Comparison of ENCODE assay signal across 16 cellular contexts in the genomic region with DNA sequence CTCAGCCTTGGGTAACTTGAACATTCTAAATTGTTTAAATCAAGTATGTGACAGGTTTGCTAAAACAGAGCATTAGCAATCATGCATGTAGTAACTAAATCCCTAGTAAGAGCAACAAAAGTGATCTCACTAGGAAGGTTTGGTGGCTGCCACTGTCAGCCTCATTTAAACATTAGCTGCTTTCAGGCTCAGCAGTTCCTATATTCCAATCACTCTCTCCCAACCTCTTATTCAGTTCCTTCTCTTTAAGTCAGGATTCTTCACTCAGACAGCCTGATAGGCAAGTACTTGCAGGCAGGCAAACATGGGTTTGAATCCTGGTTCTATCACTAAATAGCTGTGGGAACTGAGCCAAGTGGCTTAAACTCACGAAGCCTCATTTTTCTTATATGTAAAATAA. TPM values are rescaled to one million over a fixed set of nuclear protein-coding genes. Genes with fewer than 3 reads are reported as not detected.
DNase-seq lines count a peak whose midpoint lies in the region; ATAC-seq, FAIRE-seq and TF ChIP-seq lines count a peak whose summit lies in the region.
"Had no signal": no experiment of that assay in that cellular context is flagged by ENCODE, and none has a peak within 500 bp of the region (broad histone marks: within the 10 kb centered on the region; RNA-seq: fewer than 3 reads in every experiment).

No MANE protein-coding gene starts in this region.

- in situ Hi-C loops in K562 (cut with MboI) (no loop called here), transverse colon (cut with MboI; ENCODE audit: low pct_ligation_motif_present in 1 of 4, low pct_unique_long_range_greater_than_20kb in 1 of 4, low sequenced_read_pairs in 3 of 4) (loop anchor here in 1 of 4 donors (10.0 kb wide), 1 partner anchor 63 kb away; no protein-coding TSS in a partner anchor), KBM-7 (cut with MboI; ENCODE audit: low pct_unique_long_range_greater_than_20kb, low sequenced_read_pairs) (no loop called here)

- no peak overlapping the region for H3K4me3 ChIP-seq in SK-N-SH (ENCODE audit: low read depth in 2 of 2, low read length in 1 of 2)
- H3K4me3 ChIP-seq in K562, result no peak overlapping the region
- H3K4me3 ChIP-seq in keratinocyte (ENCODE audit: control insufficient read depth in 2 of 3, extremely low read depth in 1 of 3, insufficient read depth in 2 of 3, low read depth in 1 of 3, low read length in 3 of 3), result no peak overlapping the region
- H3K4me3 ChIP-seq in transverse colon, result no peak overlapping the region

- H3K9me3 ChIP-seq in SK-N-SH, result no peaks in the 10 kb centered on the region
- H3K9me3 ChIP-seq in K562 (replicated peaks; ENCODE audit: control insufficient read depth, insufficient read depth, low read depth, low read length), result no peaks in the 10 kb centered on the region
- H3K9me3 ChIP-seq in keratinocyte (ENCODE audit: control insufficient read depth, low read depth, low read length), result no peaks in the 10 kb centered on the region
- no peaks in the 10 kb centered on the region for H3K9me3 ChIP-seq in transverse colon

- H3K9ac ChIP-seq in SK-N-SH (no peak overlapping the region), K562 (ENCODE audit: insufficient read depth in 1 of 2, low read depth in 2 of 2, low read length in 2 of 2) (peak overlapping the region; percentile 5 to 85; a peak in 2 of 4 replicates), keratinocyte (ENCODE audit: control insufficient read depth, extremely low read depth, insufficient read depth, low read length) (no peak overlapping the region)

- H3K27me3 ChIP-seq in SK-N-SH (ENCODE audit: insufficient read depth) (no peaks in the 10 kb centered on the region), K562 (ENCODE audit: control insufficient read depth in 2 of 2, insufficient read depth in 2 of 2, low read length in 2 of 2) (no peaks in the 10 kb centered on the region), keratinocyte (ENCODE audit: control insufficient read depth, extremely low read depth, insufficient read depth, low read length) (no peaks in the 10 kb centered on the region), transverse colon (no peaks in the 10 kb centered on the region)

- TF ChIP-seq RAD21 in SK-N-SH (IDR thresholded peaks at IDR 0.05; ENCODE audit: low read length) (no peak), K562 (CRISPR knock-in tag; conservative IDR thresholded peaks at IDR 0.05 in 1 of 2, IDR thresholded peaks at IDR 0.05 in 1 of 2) (no peak)

- H3K9me2 ChIP-seq in SK-N-SH, result no peaks in the 10 kb centered on the region

- FAIRE-seq in K562 (lab: Jason Lieb, UNC) (no peak), keratinocyte (lab: Jason Lieb, UNC) (no peak)
- FAIRE-seq: D721Med, GM12891, H54 had no signal

- H3K27ac ChIP-seq in SK-N-SH (ENCODE audit: low read depth in 2 of 2, low read length in 1 of 2) (peak overlapping the region; percentile 34 to 88; a peak in 3 of 4 replicates), K562 (ENCODE audit: extremely low read depth, low read depth, low read length) (peak overlapping the region; percentile 6; the same call in 2 of the 3 replicates), keratinocyte (ENCODE audit: control insufficient read depth, insufficient read depth, low read length) (peak overlapping the region; percentile 92), transverse colon (peak overlapping the region; percentile 34 to 99 (median 94))

- H3K36me3 ChIP-seq in SK-N-SH (replicated peaks in 1 of 2; ENCODE audit: control insufficient read depth in 1 of 2, insufficient read depth in 2 of 2, low read length in 1 of 2) (no peaks in the 10 kb centered on the region), K562 (ENCODE audit: control insufficient read depth, insufficient read depth, low read length) (peaks cover 16% of the 10 kb centered on the region), keratinocyte (ENCODE audit: control insufficient read depth in 2 of 2, extremely low read depth in 1 of 2, insufficient read depth in 2 of 2, low read length in 2 of 2) (no peaks in the 10 kb centered on the region), transverse colon (no peaks in the 10 kb centered on the region)

- no peak overlapping the region for H2AFZ ChIP-seq in SK-N-SH (ENCODE audit: low read depth)
- no peak overlapping the region for H2AFZ ChIP-seq in K562 (ENCODE audit: low read depth, low read length)
- no peak overlapping the region for H2AFZ ChIP-seq in keratinocyte (ENCODE audit: control insufficient read depth, low read length)

- dilution Hi-C loops in keratinocyte (cut with MboI; ENCODE audit: extremely low pct_ligation_motif_present, low sequenced_read_pairs), result no loop called here

- TF ChIP-seq POLR2A in K562 (conservative IDR thresholded peaks at IDR 0.05) (no peak), transverse colon (IDR thresholded peaks at IDR 0.05) (no peak)

- intact Hi-C loops in K562 (cut with micrococcal nuclease) (no loop called here), transverse colon (cut with DNase I; ENCODE audit: low total_unique reads) (no loop called here)

- ATAC-seq in SK-N-SH treated with all-trans-retinoic acid at 6 μM for 48 hours (no peak), K562 (no peak), HG03571 (IDR thresholded peaks at IDR 0.05; ENCODE audit: unreplicated experiment) (no peak)
- ATAC-seq: T-cell had no signal

- 7% methylated on average over 1 of the region's 1 CpG for WGBS in SK-N-SH (ENCODE audit: low lambda C conversion rate)
- WGBS in K562 (ENCODE audit: insufficient coverage, low coverage, missing lambda C conversion rate), result 32% methylated on average over 1 of the region's 1 CpG
- WGBS in transverse colon (ENCODE audit: low coverage in 1 of 2), 2 donors, result 0% methylated on average over 1 of the region's 1 CpG; no CpG with 5 or more reads in 1 of the 2 donors

- no TSS peak for BruUV-seq in K562 (replicated peaks; lab: Mats Ljungman, UMichigan)

- H3K79me2 ChIP-seq in SK-N-SH (ENCODE audit: insufficient read depth), result peaks cover 87% of the 10 kb centered on the region
- peaks cover 85% of the 10 kb centered on the region for H3K79me2 ChIP-seq in K562 (ENCODE audit: control insufficient read depth, insufficient read depth, low read length)
- H3K79me2 ChIP-seq in keratinocyte (ENCODE audit: control insufficient read depth, insufficient read depth, low read length), result peaks cover 66% of the 10 kb centered on the region

- H3K4me2 ChIP-seq in SK-N-SH (peak overlapping the region; percentile 89), K562 (ENCODE audit: insufficient read depth, low read length) (peak overlapping the region; percentile 94; the same call in 1 of the 2 replicates), keratinocyte (ENCODE audit: control insufficient read depth, extremely low read depth, insufficient read depth, low read depth, low read length) (peak overlapping the region; percentile 78)

- TF ChIP-seq CTCF in SK-N-SH (IDR thresholded peaks at IDR 0.05) (no peak), K562 (IDR thresholded peaks at IDR 0.05 in 2 of 3, conservative IDR thresholded peaks at IDR 0.05 in 1 of 3; ENCODE audit: insufficient read depth in 2 of 3, low read depth in 1 of 3, low read length in 3 of 3) (no peak), keratinocyte (optimal IDR thresholded peaks at IDR 0.05 in 1 of 3, IDR thresholded peaks at IDR 0.05 in 1 of 3, conservative IDR thresholded peaks at IDR 0.05 in 1 of 3; ENCODE audit: extremely low read depth in 1 of 3, insufficient read depth in 2 of 3, low read length in 3 of 3) (no peak), transverse colon (IDR thresholded peaks at IDR 0.05) (no peak)

- no peak for DNase-seq in SK-N-SH
- no peak for DNase-seq in K562 (ENCODE audit: extremely low read depth in 1 of 4, low spot score in 3 of 4)
- no peak for DNase-seq in keratinocyte (ENCODE audit: low read depth, low spot score)
- no peak for DNase-seq in transverse colon
- no peak for DNase-seq in NCI-H146 treated with DMSO at 0.1 percent for 48 hours (lab: John Stamatoyannopoulos, UW; ENCODE audit: unreplicated experiment)
- DNase-seq in KBM-7, result no peak
- DNase-seq: ACHN; activated CD4-positive, alpha-beta T cell treated with anti-CD3 and anti-CD28 coated beads for 48 hours; immature natural killer cell; NCI-H2029 treated with DMSO at 0.1 percent for 48 hours; T-cell had no signal

- peaks cover 14 to 53% of the 10 kb centered on the region in 2 experiments; a peak in 3 of 4 replicates for H3K4me1 ChIP-seq in SK-N-SH (ENCODE audit: control insufficient read depth in 1 of 2, insufficient read depth in 2 of 2, low read depth in 1 of 2, low read length in 1 of 2)
- H3K4me1 ChIP-seq in K562 (replicated peaks in 1 of 2; ENCODE audit: control insufficient read depth in 2 of 2, insufficient read depth in 2 of 2, low read length in 2 of 2), result peaks cover 22 to 69% of the 10 kb centered on the region in 2 experiments
- peaks cover 25% of the 10 kb centered on the region for H3K4me1 ChIP-seq in keratinocyte (ENCODE audit: control insufficient read depth, extremely low read depth, insufficient read depth, low read length)
- H3K4me1 ChIP-seq in transverse colon, result peaks cover 20 to 66% (median 31%) of the 10 kb centered on the region in 4 donors

- CTCF ChIA-PET in SK-N-SH (lab: Yijun Ruan, JAX) (interaction anchor here (0.9 to 22.5 kb wide), 6 partner anchors 11 to 740 kb away, joined by 3 to 642 read pairs (median 14); no protein-coding TSS in a partner anchor), K562 (lab: Yijun Ruan, JAX; ENCODE audit: low intra/inter-chr PET ratio) (no interaction called here)

- no peaks in the 10 kb centered on the region; the same call in 1 of the 2 replicates for H4K20me1 ChIP-seq in SK-N-SH (ENCODE audit: insufficient read depth)
- no peaks in the 10 kb centered on the region for H4K20me1 ChIP-seq in K562 (replicated peaks; ENCODE audit: control insufficient read depth, insufficient read depth, low read length)
- peaks cover 3% of the 10 kb centered on the region for H4K20me1 ChIP-seq in keratinocyte (ENCODE audit: control insufficient read depth, extremely low read depth, insufficient read depth, low read length)

- POLR2A ChIA-PET in SK-N-SH (lab: Yijun Ruan, JAX) (no interaction called here), K562 (lab: Yijun Ruan, JAX) (interaction anchor here (1.0 to 2.8 kb wide), 5 partner anchors 9 to 35 kb away, joined by 3 to 14 read pairs (median 5); no protein-coding TSS in a partner anchor)

- peaks cover 22% of the 10 kb centered on the region for H3F3A ChIP-seq in SK-N-SH (replicated peaks; ENCODE audit: insufficient read depth)

- H3K9me1 ChIP-seq in K562 (ENCODE audit: control insufficient read depth, insufficient read depth, low read length) (peaks cover 5% of the 10 kb centered on the region), keratinocyte (ENCODE audit: control insufficient read depth, extremely low read depth, insufficient read depth, low read length) (no peaks in the 10 kb centered on the region)

- TF ChIP-seq EP300 in SK-N-SH (IDR thresholded peaks at IDR 0.05; ENCODE audit: borderline replicate concordance in 1 of 2, low read depth in 1 of 2, low read length in 1 of 2) (no peak), K562 (IDR thresholded peaks at IDR 0.05; ENCODE audit: low read length) (no peak), transverse colon (IDR thresholded peaks at IDR 0.05; ENCODE audit: low read depth) (no peak)

RNA-seq across cellular contexts. Expression of a gene that starts 3.6 kb away (rescaled TPM):
- polyA plus RNA-seq in SK-N-SH (2012; rRNA removed), result 22.9 and 23.5 TPM in 2 replicates
- 22.5 and 24.7 TPM in 2 replicates for polyA plus RNA-seq in SK-N-SH (2012; cell fraction: cytosol; rRNA removed)
- 14.7 and 18.0 TPM in 2 replicates for polyA plus RNA-seq in SK-N-SH (2012; cell fraction: nucleus; rRNA removed)
- 58.2 and 65.5 TPM in 2 replicates for total RNA-seq in K562 (2011; cell fraction: chromatin; rRNA removed; ENCODE audit: low replicate concordance)
- 39.9 and 41.2 TPM in 2 replicates for total RNA-seq in K562 (2011; cell fraction: nucleolus; rRNA removed)
- total RNA-seq in K562 (2011; cell fraction: nucleoplasm; rRNA removed), result 52.9 and 82.7 TPM in 2 replicates
- total RNA-seq in K562 (2014; rRNA removed), result 10.2 and 19.6 TPM in 2 replicates
- 13.8 and 15.2 TPM in 2 replicates for total RNA-seq in K562 (2014; rRNA removed; fragmentation: Illumina TruSeq; extraction: Trizol)
- 16.0 and 17.5 TPM in 2 replicates for total RNA-seq in K562 (2015; rRNA removed; fragmentation: Illumina TruSeq; extraction: Trizol)
- 44.7 and 45.6 TPM in 2 replicates for total RNA-seq in K562 (2021)
- polyA plus RNA-seq in K562 (2011; rRNA removed), result 17.1 and 37.9 TPM in 2 replicates
- polyA plus RNA-seq in K562 (2011; cell fraction: cytosol; rRNA removed), result 15.4 and 27.7 TPM in 2 replicates
- 24.4 and 31.2 TPM in 2 replicates for polyA plus RNA-seq in K562 (2011; cell fraction: nucleus; rRNA removed)
- 20.5 and 29.6 TPM in 2 replicates for polyA plus RNA-seq in K562 (2012)
- polyA plus RNA-seq in K562 (2014; fragmentation: Illumina TruSeq; extraction: Trizol), result 26.9 and 27.4 TPM in 2 replicates
- 1 to 10 TPM; 7.1 to 8.8 TPM for polyA plus RNA-seq in K562 (2014; fragmentation: Nextera tagmentation; extraction: Ambion mirVana)
- 15.8 and 18.7 TPM in 2 replicates for polyA plus RNA-seq in K562 (2014; rRNA removed)
- polyA minus RNA-seq in K562 (2011; rRNA and poly(A)+ RNA removed), result 30.2 and 46.2 TPM in 2 replicates
- 19.4 and 34.7 TPM in 2 replicates for polyA minus RNA-seq in K562 (2011; cell fraction: cytosol; rRNA and poly(A)+ RNA removed)
- polyA minus RNA-seq in K562 (2011; cell fraction: nucleus; rRNA and poly(A)+ RNA removed), result 24.1 and 55.8 TPM in 2 replicates
- 8.6 to 15.9 TPM (median 12.8 TPM) in 3 replicates for polyA plus RNA-seq in keratinocyte
- polyA plus RNA-seq in keratinocyte (2011; ENCODE audit: low read depth), result 3.7 TPM
- 8.2 and 11.6 TPM in 2 replicates for polyA plus RNA-seq in keratinocyte (2011; cell fraction: cytosol; rRNA removed)
- 28.8 and 29.1 TPM in 2 replicates for polyA plus RNA-seq in keratinocyte (2011; cell fraction: nucleus; rRNA removed)
- 6.9 and 13.8 TPM in 2 replicates for polyA plus RNA-seq in keratinocyte (2012; ENCODE audit: low replicate concordance)
- polyA minus RNA-seq in keratinocyte, result 18.3 to 36.5 TPM (median 21.4 TPM) in 3 replicates
- polyA minus RNA-seq in keratinocyte (2011; cell fraction: cytosol; rRNA and poly(A)+ RNA removed), result 17.1 TPM
- polyA minus RNA-seq in keratinocyte (2011; cell fraction: nucleus; rRNA and poly(A)+ RNA removed), result 40.2 and 45.5 TPM in 2 replicates
- total RNA-seq in transverse colon, result 10 to 100 TPM; 16.4 to 37.0 (median 19.9) TPM

Comparison
In these comparisons a context has a peak if more than half of its experiments do, and no peak if none do; other contexts are left out.
1. H3K27ac ChIP-seq: peak in every context shown above with its lines; median percentile 94 in transverse colon; 92 in keratinocyte; 61 in SK-N-SH; 6 in K562.
2. H3K9ac ChIP-seq: peak in K562 (2 of 2); none in SK-N-SH (single experiment) and keratinocyte (single experiment).
3. Peak in every context shown above with its lines, with median percentiles within 50 percentile points of each other: H3K4me2 ChIP-seq.